ENCODE assay signal across 29 cellular contexts in the genomic region with DNA sequence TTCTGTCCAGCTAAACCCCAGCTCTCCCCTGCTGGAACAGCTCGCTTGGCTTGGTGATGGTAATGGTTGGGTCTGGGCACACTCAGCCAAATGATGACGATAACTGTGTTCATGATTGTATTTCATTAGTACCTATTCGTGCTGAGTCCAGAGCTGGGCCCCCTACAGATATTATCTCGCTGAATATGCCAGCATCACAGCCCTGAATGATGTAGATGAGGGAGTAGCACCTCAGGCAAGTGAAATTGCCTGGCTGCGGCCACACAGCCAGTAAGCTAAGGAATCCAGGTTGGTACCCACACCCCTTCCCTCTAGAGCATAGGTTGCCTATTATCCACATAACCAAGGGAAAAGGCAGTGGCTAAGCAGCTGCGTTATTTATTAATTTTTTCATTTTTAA.
"Had no signal": no experiment of that assay in that cellular context is flagged by ENCODE, and none has a peak within 500 bp of the region (broad histone marks: within the 10 kb centered on the region; RNA-seq: fewer than 3 reads in every experiment).

No MANE protein-coding gene starts in this region.

- H3K4me1 ChIP-seq: colonic mucosa, esophagus muscularis mucosa, foreskin keratinocyte, gastrocnemius medialis, gastroesophageal sphincter, heart left ventricle, heart right ventricle had no signal

- H3K27me3 ChIP-seq: colonic mucosa, dorsolateral prefrontal cortex, esophagus muscularis mucosa, esophagus squamous epithelium, foreskin keratinocyte, gastrocnemius medialis, gastroesophageal sphincter, heart left ventricle, heart right ventricle had no signal

- H3K4me3 Mint-ChIP-seq: dendritic cell treated with granulocyte-macrophage colony-stimulating factor and Interleukin-4, amounts not matched to agents 40 ng/mL and 50 ng/mL, for 4 days; effector memory CD8-positive, alpha-beta T cell; endodermal cell had no signal

- H3K9me3 Mint-ChIP-seq: dendritic cell treated with granulocyte-macrophage colony-stimulating factor and Interleukin-4, amounts not matched to agents 40 ng/mL and 50 ng/mL, for 4 days; effector memory CD8-positive, alpha-beta T cell; endodermal cell had no signal

- ATAC-seq: effector memory CD8-positive, alpha-beta T cell; esophagus mucosa; foreskin keratinocyte; gastrocnemius medialis; gastroesophageal sphincter; heart left ventricle; heart right ventricle had no signal

- DNase-seq: colonic mucosa; cortex of kidney; dermis blood vessel endothelial cell; dorsolateral prefrontal cortex; effector CD4-positive, alpha-beta T cell; effector CD8-positive, alpha-beta T cell; effector memory CD4-positive, alpha-beta T cell; effector memory CD8-positive, alpha-beta T cell; endodermal cell; erythroblast; esophagus squamous epithelium; foreskin fibroblast; foreskin keratinocyte; foreskin melanocyte; gastrocnemius medialis; glutamatergic neuron; head of caudate nucleus; heart left ventricle; heart right ventricle had no signal

- H3K27me3 Mint-ChIP-seq: dendritic cell treated with granulocyte-macrophage colony-stimulating factor and Interleukin-4, amounts not matched to agents 40 ng/mL and 50 ng/mL, for 4 days had no signal

- H3K9me3 ChIP-seq: colonic mucosa, esophagus muscularis mucosa, esophagus squamous epithelium, gastrocnemius medialis, gastroesophageal sphincter, heart left ventricle, heart right ventricle had no signal

- H3K27ac ChIP-seq: colonic mucosa, coronary artery, dorsolateral prefrontal cortex, epithelial cell of prostate, esophagus muscularis mucosa, esophagus squamous epithelium, foreskin keratinocyte, gastrocnemius medialis, gastroesophageal sphincter, heart left ventricle, heart right ventricle had no signal

- FAIRE-seq: colon, endometrium, endothelial cell of umbilical vein, frontal cortex had no signal

- H3K36me3 ChIP-seq: colonic mucosa, esophagus muscularis mucosa, esophagus squamous epithelium, gastrocnemius medialis, gastroesophageal sphincter, heart left ventricle, heart right ventricle had no signal

- H3K27ac Mint-ChIP-seq: dendritic cell treated with granulocyte-macrophage colony-stimulating factor and Interleukin-4, amounts not matched to agents 40 ng/mL and 50 ng/mL, for 4 days; effector memory CD8-positive, alpha-beta T cell; endodermal cell had no signal

- H3K4me3 ChIP-seq: colonic mucosa, coronary artery, dorsolateral prefrontal cortex, esophagus muscularis mucosa, esophagus squamous epithelium, gastrocnemius medialis, gastroesophageal sphincter, heart left ventricle, heart right ventricle had no signal
